Comparison of ENCODE assay signal across 2 cellular contexts in the genomic region with DNA sequence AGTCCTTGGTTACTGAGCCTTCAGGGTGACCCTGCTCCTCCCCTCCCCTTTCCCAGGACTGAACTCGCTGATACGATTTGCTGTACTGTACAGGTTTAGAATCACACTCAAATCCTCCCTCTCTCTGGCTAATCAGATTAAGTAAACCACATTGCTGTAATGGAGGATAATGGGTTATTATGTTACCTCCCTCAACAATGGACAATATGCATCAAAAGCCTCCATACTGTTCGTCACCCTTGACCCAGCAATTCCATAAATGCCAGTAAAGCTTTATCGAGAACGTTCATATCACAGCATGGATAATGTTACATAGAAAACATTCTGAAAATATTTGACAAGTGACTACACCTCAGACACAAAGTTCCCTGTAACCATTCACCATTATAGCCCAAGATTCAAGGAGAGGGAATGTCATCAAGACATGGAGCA.
TF ChIP-seq lines count a peak whose summit lies in the region.

No MANE protein-coding gene starts in this region.

TF ChIP-seq in HepG2, 621 proteins besides CTCF, POLR2A, EP300 and RAD21:
- no peak for TF ChIP-seq ERF (CRISPR knock-in tag; IDR thresholded peaks at IDR 0.05)
- TF ChIP-seq SOX13 (IDR thresholded peaks at IDR 0.05), result no peak
- peak in 1 of 2 experiments; percentile 19; a peak in 1 of 4 replicates for TF ChIP-seq SOX13 (CRISPR knock-in tag; conservative IDR thresholded peaks at IDR 0.05 in 1 of 2, IDR thresholded peaks at IDR 0.05 in 1 of 2)
- TF ChIP-seq, protein P1, sequence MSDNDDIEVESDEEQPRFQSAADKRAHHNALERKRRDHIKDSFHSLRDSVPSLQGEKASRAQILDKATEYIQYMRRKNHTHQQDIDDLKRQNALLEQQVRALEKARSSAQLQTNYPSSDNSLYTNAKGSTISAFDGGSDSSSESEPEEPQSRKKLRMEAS (IDR thresholded peaks at IDR 0.05), result no peak

TF ChIP-seq in SK-N-SH, 30 proteins besides CTCF, POLR2A, EP300 and RAD21:
- TF ChIP-seq RFX5 (IDR thresholded peaks at IDR 0.05; ENCODE audit: low read length), result no peak
- TF ChIP-seq FOXJ3 (CRISPR knock-in tag; IDR thresholded peaks at IDR 0.05), result no peak
- TF ChIP-seq ELF1 (IDR thresholded peaks at IDR 0.05), result no peak
- TF ChIP-seq TAF1 (IDR thresholded peaks at IDR 0.05; ENCODE audit: borderline replicate concordance, low read depth, low read length), result no peak
- no peak for TF ChIP-seq JUND (IDR thresholded peaks at IDR 0.05)
- TF ChIP-seq NRF1 (IDR thresholded peaks at IDR 0.05; ENCODE audit: low read depth, low read length), result no peak
